In the genomic region with DNA sequence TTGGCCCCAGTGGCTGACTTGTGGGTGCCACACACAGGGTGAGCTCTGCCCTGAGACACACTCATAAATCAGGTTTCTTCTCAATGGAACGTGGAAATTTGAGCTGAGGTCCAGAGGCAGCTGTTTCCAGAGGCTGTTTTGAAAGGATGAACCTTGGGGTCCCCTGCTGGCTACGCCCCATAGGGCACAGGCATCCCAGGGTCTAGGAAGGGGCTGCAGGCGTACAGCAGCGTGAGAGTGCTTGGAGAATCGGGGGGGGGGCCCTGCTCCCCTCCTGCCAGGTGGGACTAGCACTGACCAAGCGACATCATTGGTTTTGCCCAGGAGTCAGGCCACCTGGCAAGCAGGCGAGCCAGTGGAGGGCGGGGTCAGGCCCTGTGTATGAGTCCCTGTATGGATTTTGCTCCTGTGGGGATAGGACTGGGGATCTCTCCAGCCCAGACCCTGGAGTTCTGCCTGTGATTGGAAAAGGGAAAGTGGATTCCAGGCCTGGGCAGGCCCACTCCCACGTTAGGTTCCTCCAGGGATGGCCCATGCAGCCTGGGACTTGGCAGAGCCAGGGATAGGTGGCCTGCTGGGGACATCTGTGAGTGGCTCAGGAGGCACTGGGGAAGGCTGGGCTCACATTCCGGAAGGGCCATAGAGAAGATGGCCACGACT, we compare ENCODE assay signal across 17 cellular contexts.
"Had no signal": no experiment of that assay in that cellular context is flagged by ENCODE, and none has a peak within 500 bp of the region (broad histone marks: within the 10 kb centered on the region; RNA-seq: fewer than 3 reads in every experiment).

No MANE protein-coding gene starts in this region.

- H3K36me3 ChIP-seq: colonic mucosa, neutrophil had no signal

- H3K27ac ChIP-seq: colonic mucosa, neutrophil had no signal

- H3K4me1 ChIP-seq: colonic mucosa, parathyroid adenoma had no signal

- H3K79me2 ChIP-seq: parathyroid adenoma had no signal

- DNase-seq: activated CD4-positive, alpha-beta T cell treated with anti-CD3 and anti-CD28 coated beads for 48 hours; activated CD8-positive, alpha-beta T cell treated with anti-CD3 and anti-CD28 coated beads for 36 hours; activated effector memory CD4-positive, alpha-beta T cell treated with anti-CD3 and anti-CD28 coated beads, Interleukin-2, amount 50 U/mL, for 16 hours; activated T-cell treated with anti-CD3 and anti-CD28 coated beads, Interleukin-2, amount 50 U/mL, for 4 hours; amniotic stem cell; central memory CD4-positive, alpha-beta T cell; colonic mucosa; effector CD4-positive, alpha-beta T cell; immature natural killer cell; naive B cell; stimulated activated CD4-positive, alpha-beta T cell treated with anti-CD3 and anti-CD28 coated beads, Interleukin-4, amount 100 ng/mL, for 24 hours; stimulated activated naive CD4-positive, alpha-beta T cell treated with Interleukin-2 at 50 U/mL for 16 hours; T-helper 2 cell had no signal

- H2AFZ ChIP-seq: parathyroid adenoma had no signal

- ATAC-seq: activated CD8-positive, alpha-beta T cell treated with anti-CD3 and anti-CD28 coated beads for 36 hours; activated T-cell treated with anti-CD3 and anti-CD28 coated beads, Interleukin-2, amount 50 U/mL, for 4 hours; WTC11 had no signal

- H3K4me3 ChIP-seq: colonic mucosa, skin epidermis had no signal

- H3K9me3 ChIP-seq: colonic mucosa, neutrophil had no signal

- H3K9ac ChIP-seq: parathyroid adenoma had no signal

- H3K27me3 ChIP-seq: colonic mucosa had no signal
